In the genomic region with DNA sequence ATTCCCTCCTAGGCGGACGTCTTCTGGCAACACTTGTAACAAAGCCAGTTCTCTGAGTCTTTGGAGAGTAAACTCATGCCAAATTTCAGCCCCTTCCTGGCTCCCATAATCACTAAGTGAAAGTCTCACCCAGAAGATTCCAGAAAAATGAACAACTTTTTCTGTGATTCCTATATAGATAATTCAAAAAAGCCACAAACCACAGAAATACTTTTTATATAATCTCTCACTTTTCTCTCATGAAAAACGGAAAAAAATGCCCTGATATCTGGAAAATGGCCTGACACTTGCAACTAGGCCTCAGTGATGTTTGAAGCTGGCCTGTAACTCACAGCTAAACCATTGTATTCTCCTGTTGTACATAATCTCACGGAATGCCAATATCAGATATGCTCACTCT, we compare ENCODE assay signal across 7 cellular contexts.
"Had no signal": no experiment of that assay in that cellular context is flagged by ENCODE, and none has a peak within 500 bp of the region (broad histone marks: within the 10 kb centered on the region; RNA-seq: fewer than 3 reads in every experiment).

No MANE protein-coding gene starts in this region.

- H3K4me3 ChIP-seq: GM23248, HAP-1, K562 had no signal

- H3K9me3 ChIP-seq: HAP-1 had no signal

- H3K4me1 ChIP-seq: HAP-1 had no signal

- DNase-seq: GM23248, GOT3, H7, IMR-90, KG1 had no signal

- H2AFZ ChIP-seq: GM23248 had no signal

- H3K9ac ChIP-seq: GM23248 had no signal

- H3K36me3 ChIP-seq: HAP-1 had no signal

- H3K27ac ChIP-seq: GM23248 had no signal

- ATAC-seq: K562 had no signal
